ENCODE assay signal across 8 cellular contexts in the genomic region with DNA sequence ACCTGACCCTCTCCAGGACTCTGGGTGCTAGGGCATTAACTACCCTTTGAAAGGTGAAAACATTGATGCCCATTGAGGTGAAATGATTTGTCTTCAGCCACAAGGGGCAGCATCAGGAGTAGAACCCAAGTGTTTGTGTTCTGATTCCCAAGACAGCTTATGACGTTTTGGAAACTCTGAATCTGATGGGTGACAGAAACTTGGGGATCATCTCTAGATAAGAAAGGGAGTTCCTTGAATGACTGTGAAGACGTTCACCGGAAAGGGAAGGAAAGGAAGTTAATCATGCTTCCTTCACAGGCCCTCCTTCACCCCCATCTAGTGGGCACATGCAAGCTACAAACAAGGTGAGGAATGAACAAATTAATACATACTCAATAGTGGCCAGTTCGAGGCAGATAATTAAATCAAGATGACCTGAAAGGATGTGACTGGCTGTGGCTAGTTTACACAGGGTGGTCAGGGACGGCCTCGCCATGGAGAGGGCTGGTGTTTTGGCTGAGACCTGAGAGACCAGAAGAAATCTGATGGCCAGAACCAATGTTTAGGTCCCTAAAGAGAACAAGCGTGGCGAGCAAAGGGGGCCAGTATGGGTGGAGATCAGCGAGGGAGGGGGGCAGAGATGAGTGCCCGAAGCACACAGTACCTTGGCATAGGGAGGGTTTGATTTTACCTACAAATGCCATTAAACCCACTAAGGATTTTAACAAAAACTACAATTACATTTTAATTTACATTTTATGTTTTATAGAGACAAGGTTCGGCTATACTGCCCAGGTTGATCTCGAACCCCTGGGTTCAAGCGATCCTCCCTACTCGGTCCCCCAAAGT. TPM values are rescaled to one million over a fixed set of nuclear protein-coding genes. Genes with fewer than 3 reads are reported as not detected.
DNase-seq lines count a peak whose midpoint lies in the region; ATAC-seq, FAIRE-seq and TF ChIP-seq lines count a peak whose summit lies in the region.

No MANE protein-coding gene starts in this region.

- peak; percentile 62 to 67 for TF ChIP-seq RAD21 in A549 (conservative IDR thresholded peaks at IDR 0.05 in 1 of 2, IDR thresholded peaks at IDR 0.05 in 1 of 2)

- H3K4me1 Mint-ChIP-seq in natural killer cell treated with Interleukin-12 subunit alpha and Interleukin-12 subunit beta and Interleukin-15 and Interleukin-18, amount 100 ng/mL, for 72 hours (ENCODE audit: low read depth in 2 of 2): peaks cover 32 to 34% of the 10 kb centered on the region in 2 donors

- no peak for TF ChIP-seq EP300 in A549 (IDR thresholded peaks at IDR 0.05)

- H3K4me2 ChIP-seq in A549: peak overlapping the region; percentile 80

- peak; percentile 84 to 92 for DNase-seq in A549 (ENCODE audit: low read depth in 1 of 2, low spot score in 1 of 2)
- DNase-seq in GM13976 (ENCODE audit: low spot score): peak; percentile 67
- DNase-seq in NCI-H82 (lab: John Stamatoyannopoulos, UW): peak; percentile 71
- peak in 2 of 3 experiments; percentile 13 to 23 for DNase-seq in activated CD8-positive, alpha-beta memory T cell treated with anti-CD3 and anti-CD28 coated beads for 48 hours (ENCODE audit: low read depth in 2 of 3, low spot score in 2 of 3)
- no peak for DNase-seq in natural killer cell treated with Interleukin-12 subunit alpha and Interleukin-12 subunit beta and Interleukin-15 and Interleukin-18, amount 100 ng/mL, for 72 hours (ENCODE audit: low spot score)
- peak in 3 of 49 donors; percentile 13 to 49 (median 24) for DNase-seq in substantia nigra (lab: John Stamatoyannopoulos, UW)

- ATAC-seq in A549 (peak; percentile 41 to 45), esophagus mucosa (peak; percentile 8), HG03571 (IDR thresholded peaks at IDR 0.05; ENCODE audit: unreplicated experiment) (no peak)
- no peak for ATAC-seq in natural killer cell treated with Interleukin-12 subunit alpha and Interleukin-12 subunit beta and Interleukin-15 and Interleukin-18, amount 100 ng/mL, for 72 hours

- H3K4me3 ChIP-seq in A549: peak overlapping the region; percentile 81

- H3K4me3 Mint-ChIP-seq in natural killer cell treated with Interleukin-12 subunit alpha and Interleukin-12 subunit beta and Interleukin-15 and Interleukin-18, amount 100 ng/mL, for 72 hours: peak overlapping the region; percentile 97

- peak; percentile 76 for TF ChIP-seq CTCF in A549 (IDR thresholded peaks at IDR 0.05)
- TF ChIP-seq CTCF in GM13976 (IDR thresholded peaks at IDR 0.05; ENCODE audit: borderline replicate concordance, control extremely low read depth, extremely low read depth, insufficient read depth, missing control alignments): peak; percentile 30

- peaks cover 6% of the 10 kb centered on the region for H3K36me3 Mint-ChIP-seq in natural killer cell treated with Interleukin-12 subunit alpha and Interleukin-12 subunit beta and Interleukin-15 and Interleukin-18, amount 100 ng/mL, for 72 hours

- no peak for FAIRE-seq in A549 (lab: Jason Lieb, UNC)

- peak; percentile 36; the same call in 1 of the 2 replicates for TF ChIP-seq POLR2A in A549 (IDR thresholded peaks at IDR 0.05; ENCODE audit: low read length)

- H3K9me3 Mint-ChIP-seq in natural killer cell treated with Interleukin-12 subunit alpha and Interleukin-12 subunit beta and Interleukin-15 and Interleukin-18, amount 100 ng/mL, for 72 hours: no peaks in the 10 kb centered on the region

- WGBS in A549 (ENCODE audit: missing lambda C conversion rate): 29% methylated on average over 14 of the region's 14 CpGs

- H3K9me3 ChIP-seq in A549: no peaks in the 10 kb centered on the region

- H3K4me1 ChIP-seq in A549: peaks cover 48% of the 10 kb centered on the region

- POLR2A ChIA-PET in A549 (lab: Yijun Ruan, JAX): interaction anchor here (0.5 to 4.0 kb wide), 23 partner anchors 11 to 323 kb away, joined by 3 to 61 read pairs (median 4); partner anchors contain the start of gene PDE6A

- peaks cover 0 to 2% of the 10 kb centered on the region in 2 donors for H3K27me3 Mint-ChIP-seq in natural killer cell treated with Interleukin-12 subunit alpha and Interleukin-12 subunit beta and Interleukin-15 and Interleukin-18, amount 100 ng/mL, for 72 hours

- in situ Hi-C loops in GM13976 (cut with MboI; ENCODE audit: low sequenced_read_pairs, unreplicated experiment): no loop called here

- H3K27ac ChIP-seq in A549: peak overlapping the region; percentile 91 to 96
- peak overlapping the region; percentile 82 for H3K27ac ChIP-seq in substantia nigra (ENCODE audit: low read depth, low read length, poor library complexity, severe bottlenecking)

- CTCF ChIA-PET in A549 (lab: Yijun Ruan, JAX): interaction anchor here (0.7 to 16.5 kb wide), 25 partner anchors 9 to 613 kb away, joined by 3 to 594 read pairs (median 5); partner anchors contain the start of genes HMGXB3, PDE6A and TIGD6

- peak overlapping the region; percentile 95 to 98 for H3K27ac Mint-ChIP-seq in natural killer cell treated with Interleukin-12 subunit alpha and Interleukin-12 subunit beta and Interleukin-15 and Interleukin-18, amount 100 ng/mL, for 72 hours

TF ChIP-seq in A549, 52 proteins besides CTCF, POLR2A, EP300 and RAD21 (continues in another document):
- TF ChIP-seq HOXA7 (CRISPR knock-in tag; IDR thresholded peaks at IDR 0.05) (peak; percentile 76), FOSL2 (IDR thresholded peaks at IDR 0.05) (no peak), FOSL2 (CRISPR knock-in tag; IDR thresholded peaks at IDR 0.05) (peak; percentile 65), FOSB (CRISPR knock-in tag; IDR thresholded peaks at IDR 0.05) (peak; percentile 88), BCL3 (IDR thresholded peaks at IDR 0.05) (0 out of 3 replicates have a peak, but pooled peaks have one; percentile 13), MYC (IDR thresholded peaks at IDR 0.05; ENCODE audit: borderline replicate concordance, low read length) (no peak), RFX5 (IDR thresholded peaks at IDR 0.05) (no peak), BHLHE40 (IDR thresholded peaks at IDR 0.05; ENCODE audit: low read depth, low read length) (no peak), MAX (IDR thresholded peaks at IDR 0.05) (peak; percentile 79; the same call in 1 of the 2 replicates)
- TF ChIP-seq, protein P1, sequence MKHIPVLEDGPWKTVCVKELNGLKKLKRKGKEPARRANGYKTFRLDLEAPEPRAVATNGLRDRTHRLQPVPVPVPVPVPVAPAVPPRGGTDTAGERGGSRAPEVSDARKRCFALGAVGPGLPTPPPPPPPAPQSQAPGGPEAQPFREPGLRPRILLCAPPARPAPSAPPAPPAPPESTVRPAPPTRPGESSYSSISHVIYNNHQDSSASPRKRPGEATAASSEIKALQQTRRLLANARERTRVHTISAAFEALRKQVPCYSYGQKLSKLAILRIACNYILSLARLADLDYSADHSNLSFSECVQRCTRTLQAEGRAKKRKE (CRISPR knock-in tag; IDR thresholded peaks at IDR 0.05; ENCODE audit: low read depth): peak; percentile 21; the same call in 1 of the 2 replicates

RNA-seq across cellular contexts. Expression of gene SLC26A2, which starts 0.9 kb away (rescaled TPM):
- 23.2 and 31.9 TPM in 2 replicates for polyA plus RNA-seq in A549 (2011; rRNA removed)
- polyA plus RNA-seq in A549 (2012; cell fraction: cytosol; rRNA removed): 5.2 and 6.7 TPM in 2 replicates
- polyA plus RNA-seq in A549 (2012; cell fraction: nucleus; rRNA removed): 6.1 and 12.5 TPM in 2 replicates
- polyA plus RNA-seq in A549 (2017; fragmentation: RNase III; extraction: RNeasy Plus Mini Kit Qiagen cat#74134 plus additional on column Dnase treatment): 28.4 to 33.5 TPM (median 32.2 TPM) in 3 replicates
- polyA minus RNA-seq in A549 (2011; rRNA and poly(A)+ RNA removed): 49.3 and 53.2 TPM in 2 replicates
- 8.9 TPM for total RNA-seq in esophagus mucosa
- total RNA-seq in natural killer cell treated with Interleukin-12 subunit alpha and Interleukin-12 subunit beta and Interleukin-15 and Interleukin-18, amount 100 ng/mL, for 72 hours: 10 to 100 TPM in 1 of 2 donors, 1 to 10 TPM in 1; 8.6 to 10.1 TPM

RNA-seq across cellular contexts. Expression of gene PDE6A, which starts 15.0 kb away (rescaled TPM):
- 0.30 and 0.35 TPM in 2 replicates for polyA plus RNA-seq in A549 (2011; rRNA removed)
- polyA plus RNA-seq in A549 (2012; cell fraction: cytosol; rRNA removed): 0.15 and 0.23 TPM in 2 replicates
- polyA plus RNA-seq in A549 (2012; cell fraction: nucleus; rRNA removed): 0.47 and 0.60 TPM in 2 replicates
- polyA plus RNA-seq in A549 (2017; fragmentation: RNase III; extraction: RNeasy Plus Mini Kit Qiagen cat#74134 plus additional on column Dnase treatment): 0.20 to 0.30 TPM (median 0.28 TPM) in 3 replicates
- 0.39 and 0.41 TPM in 2 replicates for polyA minus RNA-seq in A549 (2011; rRNA and poly(A)+ RNA removed)
- 0.48 TPM for total RNA-seq in esophagus mucosa
- not detected for total RNA-seq in natural killer cell treated with Interleukin-12 subunit alpha and Interleukin-12 subunit beta and Interleukin-15 and Interleukin-18, amount 100 ng/mL, for 72 hours

RNA-seq across cellular contexts. Expression of gene TIGD6, which starts 40.8 kb away (rescaled TPM):
- polyA plus RNA-seq in A549 (2011; rRNA removed): 7.3 and 8.4 TPM in 2 replicates
- polyA plus RNA-seq in A549 (2012; cell fraction: cytosol; rRNA removed): 3.7 and 4.2 TPM in 2 replicates
- polyA plus RNA-seq in A549 (2012; cell fraction: nucleus; rRNA removed): 2.9 and 4.2 TPM in 2 replicates
- polyA plus RNA-seq in A549 (2017; fragmentation: RNase III; extraction: RNeasy Plus Mini Kit Qiagen cat#74134 plus additional on column Dnase treatment): 4.2 to 4.4 TPM (median 4.3 TPM) in 3 replicates
- polyA minus RNA-seq in A549 (2011; rRNA and poly(A)+ RNA removed): 12.1 and 17.4 TPM in 2 replicates
- total RNA-seq in esophagus mucosa: 2.6 TPM
- 1 to 10 TPM; 2.4 to 2.7 TPM for total RNA-seq in natural killer cell treated with Interleukin-12 subunit alpha and Interleukin-12 subunit beta and Interleukin-15 and Interleukin-18, amount 100 ng/mL, for 72 hours

RNA-seq across cellular contexts. Expression of gene HMGXB3, which starts 40.9 kb away (rescaled TPM):
- polyA plus RNA-seq in A549 (2011; rRNA removed): 34.1 and 37.2 TPM in 2 replicates
- 21.0 and 25.8 TPM in 2 replicates for polyA plus RNA-seq in A549 (2012; cell fraction: cytosol; rRNA removed)
- 58.1 and 65.6 TPM in 2 replicates for polyA plus RNA-seq in A549 (2012; cell fraction: nucleus; rRNA removed)
- polyA plus RNA-seq in A549 (2017; fragmentation: RNase III; extraction: RNeasy Plus Mini Kit Qiagen cat#74134 plus additional on column Dnase treatment): 19.6 to 20.5 TPM (median 19.9 TPM) in 3 replicates
- 54.1 and 55.3 TPM in 2 replicates for polyA minus RNA-seq in A549 (2011; rRNA and poly(A)+ RNA removed)
- 13.4 TPM for total RNA-seq in esophagus mucosa
- 10 to 100 TPM; 47.5 to 76.7 TPM for total RNA-seq in natural killer cell treated with Interleukin-12 subunit alpha and Interleukin-12 subunit beta and Interleukin-15 and Interleukin-18, amount 100 ng/mL, for 72 hours

Comparison
In these comparisons a context has a peak if more than half of its experiments do, and no peak if none do; other contexts are left out.
1. ATAC-seq: peak in A549 (2 of 2) and esophagus mucosa (single experiment); none in natural killer cell treated with Interleukin-12 subunit alpha and Interleukin-12 subunit beta and Interleukin-15 and Interleukin-18, amount 100 ng/mL, for 72 hours (0 of 2) and HG03571 (single experiment).